In genomic region chr20:25042531-25043498, GRCh38 we compare ENCODE assay signal across 9 cellular contexts. TPM values are rescaled to one million over a fixed set of nuclear protein-coding genes. Genes with fewer than 3 reads are reported as not detected.
DNase-seq lines count a peak whose midpoint lies in the region; ATAC-seq, FAIRE-seq and TF ChIP-seq lines count a peak whose summit lies in the region.
"Had no signal": no experiment of that assay in that cellular context is flagged by ENCODE, and none has a peak within 500 bp of the region (broad histone marks: within the 10 kb centered on the region; RNA-seq: fewer than 3 reads in every experiment).

No MANE protein-coding gene starts in this region.

- H3K36me3 Mint-ChIP-seq in T-helper 2 cell treated with Interferon-gamma antibody and Interleukin-4, amounts not matched to agents 5 μg/mL and 100 μg/mL, for 36 hours (ENCODE audit: low read depth), result peaks cover 7% of the 10 kb centered on the region
- peaks cover 40% of the 10 kb centered on the region for H3K36me3 Mint-ChIP-seq in effector memory CD8-positive, alpha-beta T cell (ENCODE audit: insufficient read depth)
- H3K36me3 Mint-ChIP-seq in mesothelial cell of epicardium, result no peaks in the 10 kb centered on the region

- no TSS peak for BruUV-seq in mammary epithelial cell (replicated peaks; lab: Mats Ljungman, UMichigan)

- peak; percentile 90 for ATAC-seq in HG03095 (IDR thresholded peaks at IDR 0.05; ENCODE audit: unreplicated experiment)
- ATAC-seq in effector memory CD8-positive, alpha-beta T cell (replicated peaks), result peak; percentile 86

- H3K36me3 ChIP-seq in breast epithelium (no peaks in the 10 kb centered on the region), mammary epithelial cell (ENCODE audit: insufficient read depth, low read length) (no peaks in the 10 kb centered on the region), small intestine (ENCODE audit: control insufficient read depth in 2 of 2, insufficient read depth in 2 of 2, low read length in 2 of 2) (peaks cover 0 to 5% of the 10 kb centered on the region in 2 donors)

- in situ Hi-C loops in mammary epithelial cell (cut with MboI; ENCODE audit: low sequenced_read_pairs in 2 of 2), result no loop called here

- H3K27ac Mint-ChIP-seq in T-helper 2 cell treated with Interferon-gamma antibody and Interleukin-4, amounts not matched to agents 5 μg/mL and 100 μg/mL, for 36 hours, result peak overlapping the region; percentile 96
- H3K27ac Mint-ChIP-seq in effector memory CD8-positive, alpha-beta T cell, result peak overlapping the region; percentile 92 to 96
- H3K27ac Mint-ChIP-seq in mesothelial cell of epicardium, result no peak overlapping the region

- H4K20me1 ChIP-seq in mammary epithelial cell (ENCODE audit: insufficient read depth, low read length), result no peaks in the 10 kb centered on the region

- DNase-seq in breast epithelium (ENCODE audit: low spot score in 2 of 2) (no peak), mammary epithelial cell (no peak), small intestine (peak; percentile 72), cerebellum (ENCODE audit: low spot score) (no peak), mesothelial cell of epicardium (ENCODE audit: low spot score in 2 of 2, unreplicated experiment in 2 of 2) (no peak)
- DNase-seq in T-helper 2 cell treated with Interferon-gamma antibody and Interleukin-4, amounts not matched to agents 5 μg/mL and 100 μg/mL, for 36 hours (ENCODE audit: low spot score), result no peak
- peak; percentile 42 to 51 (median 43) for DNase-seq in effector memory CD8-positive, alpha-beta T cell

- no peak for TF ChIP-seq POLR2A in breast epithelium (IDR thresholded peaks at IDR 0.05)

- peak overlapping the region; percentile 33 to 66 for H3K27ac ChIP-seq in breast epithelium
- H3K27ac ChIP-seq in mammary epithelial cell (ENCODE audit: insufficient read depth, low read depth, low read length), result no peak overlapping the region
- H3K27ac ChIP-seq in small intestine (ENCODE audit: low read depth in 1 of 2, low read length in 1 of 2), result peak overlapping the region; percentile 59 to 79

- CTCF ChIA-PET in mammary epithelial cell (lab: Charles Lee; ENCODE audit: low non-redundant PET), result no interaction called here

- H3K4me1 Mint-ChIP-seq in T-helper 2 cell treated with Interferon-gamma antibody and Interleukin-4, amounts not matched to agents 5 μg/mL and 100 μg/mL, for 36 hours (ENCODE audit: low read depth), result peaks cover 14% of the 10 kb centered on the region
- peaks cover 37 to 41% of the 10 kb centered on the region in 2 donors for H3K4me1 Mint-ChIP-seq in effector memory CD8-positive, alpha-beta T cell (ENCODE audit: low read depth in 2 of 2)
- H3K4me1 Mint-ChIP-seq in mesothelial cell of epicardium, result peaks cover 10% of the 10 kb centered on the region

- H3K4me2 ChIP-seq in mammary epithelial cell (ENCODE audit: insufficient read depth, low read depth, low read length), result no peak overlapping the region

- TF ChIP-seq CTCF in breast epithelium (IDR thresholded peaks at IDR 0.05), result no peak
- no peak for TF ChIP-seq CTCF in mammary epithelial cell (conservative IDR thresholded peaks at IDR 0.05 in 1 of 2, IDR thresholded peaks at IDR 0.05 in 1 of 2; ENCODE audit: extremely low read depth in 1 of 2, insufficient read depth in 1 of 2, low read depth in 1 of 2, low read length in 2 of 2)
- no peak for TF ChIP-seq CTCF in mesothelial cell of epicardium (IDR thresholded peaks at IDR 0.05; ENCODE audit: unreplicated experiment)

- H3K79me2 ChIP-seq in mammary epithelial cell (ENCODE audit: insufficient read depth, low read length), result no peaks in the 10 kb centered on the region

- H3K27me3 ChIP-seq in breast epithelium (no peaks in the 10 kb centered on the region), mammary epithelial cell (ENCODE audit: insufficient read depth, low read length) (no peaks in the 10 kb centered on the region), small intestine (ENCODE audit: control insufficient read depth in 2 of 2, insufficient read depth in 2 of 2, low read length in 2 of 2) (no peaks in the 10 kb centered on the region)

- H3K9me3 Mint-ChIP-seq in T-helper 2 cell treated with Interferon-gamma antibody and Interleukin-4, amounts not matched to agents 5 μg/mL and 100 μg/mL, for 36 hours, result no peaks in the 10 kb centered on the region
- no peaks in the 10 kb centered on the region for H3K9me3 Mint-ChIP-seq in effector memory CD8-positive, alpha-beta T cell
- no peaks in the 10 kb centered on the region for H3K9me3 Mint-ChIP-seq in mesothelial cell of epicardium

- H3K27me3 Mint-ChIP-seq in T-helper 2 cell treated with Interferon-gamma antibody and Interleukin-4, amounts not matched to agents 5 μg/mL and 100 μg/mL, for 36 hours (ENCODE audit: low read depth), result no peaks in the 10 kb centered on the region
- no peaks in the 10 kb centered on the region for H3K27me3 Mint-ChIP-seq in effector memory CD8-positive, alpha-beta T cell
- peaks cover 16% of the 10 kb centered on the region for H3K27me3 Mint-ChIP-seq in mesothelial cell of epicardium (ENCODE audit: low read depth)

- dilution Hi-C loops in mammary epithelial cell (cut with HindIII; ENCODE audit: low sequenced_read_pairs), result no loop called here

- H3K9me3 ChIP-seq in breast epithelium, result no peaks in the 10 kb centered on the region
- no peaks in the 10 kb centered on the region for H3K9me3 ChIP-seq in mammary epithelial cell (replicated peaks; ENCODE audit: insufficient read depth, low read length)
- H3K9me3 ChIP-seq in small intestine (ENCODE audit: control insufficient read depth, low read depth), result no peaks in the 10 kb centered on the region

- intact Hi-C loops in breast epithelium (cut with DNase I; ENCODE audit: low total_unique reads), result no loop called here
- intact Hi-C loops in mammary epithelial cell (cut with micrococcal nuclease), result no loop called here

- 90% methylated on average over 7 of the region's 14 CpGs for WGBS in mammary epithelial cell (ENCODE audit: low coverage, missing lambda C conversion rate)
- WGBS in small intestine, 3 donors, result 35 to 64% (median 52%) methylated on average over 14 of the region's 14 CpGs

- peak overlapping the region; percentile 73 for H3K4me3 Mint-ChIP-seq in T-helper 2 cell treated with Interferon-gamma antibody and Interleukin-4, amounts not matched to agents 5 μg/mL and 100 μg/mL, for 36 hours
- H3K4me3 Mint-ChIP-seq in effector memory CD8-positive, alpha-beta T cell, result peak overlapping the region; percentile 59 to 72
- H3K4me3 Mint-ChIP-seq in mesothelial cell of epicardium, result no peak overlapping the region

- no peak overlapping the region for H3K9ac ChIP-seq in mammary epithelial cell (ENCODE audit: insufficient read depth, low read length)

- H3K4me1 ChIP-seq in breast epithelium (peaks cover 21 to 28% of the 10 kb centered on the region in 2 donors), mammary epithelial cell (ENCODE audit: insufficient read depth, low read length) (peaks cover 14% of the 10 kb centered on the region), small intestine (ENCODE audit: control insufficient read depth in 2 of 2, insufficient read depth in 1 of 2, low read depth in 1 of 2, low read length in 1 of 2) (peaks cover 26 to 36% of the 10 kb centered on the region in 2 donors)

- no peak for FAIRE-seq in small intestine (lab: Jason Lieb, UNC)

- no peak overlapping the region for H2AFZ ChIP-seq in mammary epithelial cell (ENCODE audit: low read depth, low read length)

- H3K4me3 ChIP-seq in breast epithelium (no peak overlapping the region), mammary epithelial cell (replicated peaks in 1 of 3; ENCODE audit: insufficient read depth in 1 of 3, low read depth in 2 of 3, low read length in 3 of 3) (no peak overlapping the region), small intestine (ENCODE audit: low read depth in 1 of 2, low read length in 2 of 2) (no peak overlapping the region)

RNA-seq across cellular contexts. Expression of gene ACSS1, which starts 15.1 kb away (rescaled TPM):
- 10 to 100 TPM; 17.6 to 38.2 (median 37.4) TPM for total RNA-seq in breast epithelium
- 1 to 10 TPM; 1.2 to 3.5 TPM for total RNA-seq in mammary epithelial cell
- 2.2 TPM for polyA plus RNA-seq in mammary epithelial cell
- 3.2 TPM for polyA minus RNA-seq in mammary epithelial cell
- polyA plus RNA-seq in small intestine, result 10 to 100 TPM; 27.9 to 65.8 (median 45.1) TPM
- 13.5 TPM for total RNA-seq in cerebellum
- total RNA-seq in mesothelial cell of epicardium, result 4.0 to 5.2 TPM (median 4.8 TPM) in 3 replicates

RNA-seq across cellular contexts. Expression of gene VSX1, which starts 39.1 kb away (rescaled TPM):
- under 1 TPM in 1 of 3 donors, not detected in 2; 0.44 TPM for total RNA-seq in breast epithelium
- total RNA-seq in mammary epithelial cell, result not detected
- not detected for polyA plus RNA-seq in mammary epithelial cell
- not detected for polyA minus RNA-seq in mammary epithelial cell
- polyA plus RNA-seq in small intestine, result under 1 TPM in 1 of 3 donors, not detected in 2; 0.04 TPM
- total RNA-seq in cerebellum, result 0.18 TPM
- total RNA-seq in mesothelial cell of epicardium, result not detected in 3 replicates
- polyA plus RNA-seq: BJ had no signal

RNA-seq across cellular contexts. Expression of gene APMAP, which starts 50.3 kb away (rescaled TPM):
- total RNA-seq in breast epithelium (100 to 1,000 TPM in 2 of 3 donors, 10 to 100 TPM in 1; 83.2 to 184 (median 101) TPM), mammary epithelial cell (100 to 1,000 TPM in 1 of 2 donors, 10 to 100 TPM in 1; 74.6 to 104 TPM), cerebellum (49.2 TPM), mesothelial cell of epicardium (77.4 to 78.2 TPM (median 78.0 TPM) in 3 replicates)
- polyA plus RNA-seq in mammary epithelial cell (66.1 TPM), small intestine (10 to 100 TPM; 12.3 to 50.9 (median 18.6) TPM)
- polyA minus RNA-seq in mammary epithelial cell, result 30.9 TPM

Comparison
In these comparisons a context has a peak if more than half of its experiments do, and no peak if none do; other contexts are left out.
1. DNase-seq: peak in effector memory CD8-positive, alpha-beta T cell (3 of 3) and small intestine (single experiment); none in breast epithelium (0 of 2), mammary epithelial cell (single experiment), T-helper 2 cell treated with Interferon-gamma antibody and Interleukin-4, amounts not matched to agents 5 μg/mL and 100 μg/mL, for 36 hours (single experiment), cerebellum (single experiment) and mesothelial cell of epicardium (0 of 2).